In genomic region chr5:55911784-55912653, GRCh38 we compare ENCODE assay signal across 14 cellular contexts.
DNase-seq lines count a peak whose midpoint lies in the region; TF ChIP-seq lines count a peak whose summit lies in the region.
"Had no signal": no experiment of that assay in that cellular context is flagged by ENCODE, and none has a peak within 500 bp of the region (broad histone marks: within the 10 kb centered on the region; RNA-seq: fewer than 3 reads in every experiment).

No MANE protein-coding gene starts in this region.

- TF ChIP-seq EP300 in stomach (IDR thresholded peaks at IDR 0.05), result no peak

- H3K4me3 ChIP-seq in Karpas-422 (ENCODE audit: low read length), result no peak overlapping the region
- H3K4me3 ChIP-seq in adipocyte (ENCODE audit: low read length), result no peak overlapping the region
- no peak overlapping the region for H3K4me3 ChIP-seq in stomach
- H3K4me3 ChIP-seq: esophagus muscularis mucosa, thoracic aorta had no signal

- no peak overlapping the region for H2AFZ ChIP-seq in Karpas-422 (ENCODE audit: low read length)

- WGBS in stomach, 5 donors, result 80 to 87% (median 81%) methylated on average over 2 of the region's 2 CpGs

- H4K20me1 ChIP-seq in Karpas-422 (ENCODE audit: insufficient read depth, low read depth, low read length), result no peaks in the 10 kb centered on the region

- peaks cover 2% of the 10 kb centered on the region for H3K36me3 Mint-ChIP-seq in activated T-helper 1 cell treated with anti-CD3 and anti-CD28 coated beads, Interleukin-12 subunit alpha, Interleukin-12 subunit beta, Interleukin-2, Interleukin-4 antibody, amounts not matched to agents 30 ng/mL and 10 ng/mL and 1 ng/mL, durations not matched to agents 14 hours and 24 hours and 36 hours (ENCODE audit: low read depth)
- H3K36me3 Mint-ChIP-seq: brain had no signal

- no peaks in the 10 kb centered on the region for H3K9me2 ChIP-seq in Karpas-422 (replicated peaks; ENCODE audit: insufficient read depth, low read length)

- H3K27me3 Mint-ChIP-seq in activated T-helper 1 cell treated with anti-CD3 and anti-CD28 coated beads, Interleukin-12 subunit alpha, Interleukin-12 subunit beta, Interleukin-2, Interleukin-4 antibody, amounts not matched to agents 30 ng/mL and 10 ng/mL and 1 ng/mL, durations not matched to agents 14 hours and 24 hours and 36 hours (ENCODE audit: insufficient read depth), result peaks cover 3% of the 10 kb centered on the region

- H3K9me3 ChIP-seq in Karpas-422 (ENCODE audit: low read length), result no peaks in the 10 kb centered on the region
- H3K9me3 ChIP-seq in adipocyte (ENCODE audit: control insufficient read depth, low read length), result no peaks in the 10 kb centered on the region
- H3K9me3 ChIP-seq in stomach, result no peaks in the 10 kb centered on the region
- H3K9me3 ChIP-seq: esophagus muscularis mucosa, thoracic aorta had no signal

- H3K4me3 Mint-ChIP-seq in activated T-helper 1 cell treated with anti-CD3 and anti-CD28 coated beads, Interleukin-12 subunit alpha, Interleukin-12 subunit beta, Interleukin-2, Interleukin-4 antibody, amounts not matched to agents 30 ng/mL and 10 ng/mL and 1 ng/mL, durations not matched to agents 14 hours and 24 hours and 36 hours, result no peak overlapping the region
- H3K4me3 Mint-ChIP-seq: brain had no signal

- H3K4me1 Mint-ChIP-seq in activated T-helper 1 cell treated with anti-CD3 and anti-CD28 coated beads, Interleukin-12 subunit alpha, Interleukin-12 subunit beta, Interleukin-2, Interleukin-4 antibody, amounts not matched to agents 30 ng/mL and 10 ng/mL and 1 ng/mL, durations not matched to agents 14 hours and 24 hours and 36 hours (ENCODE audit: low read depth), result peaks cover 11% of the 10 kb centered on the region
- H3K4me1 Mint-ChIP-seq: brain had no signal

- H3K4me2 ChIP-seq in Karpas-422 (ENCODE audit: low read depth, low read length, poor library complexity, severe bottlenecking), result no peak overlapping the region

- H3K9ac ChIP-seq in Karpas-422 (ENCODE audit: low read length) (no peak overlapping the region), adipocyte (ENCODE audit: low read length) (peak overlapping the region; percentile 81)

- intact Hi-C loops in activated T-helper 1 cell treated with anti-CD3 and anti-CD28 coated beads, Interleukin-12 subunit alpha, Interleukin-12 subunit beta, Interleukin-2, Interleukin-4 antibody, amounts not matched to agents 30 ng/mL and 10 ng/mL and 1 ng/mL, durations not matched to agents 14 hours and 24 hours and 36 hours (cut with micrococcal nuclease), result no loop called here
- intact Hi-C loops in stomach (cut with DNase I; ENCODE audit: low total_unique reads), result no loop called here

- H3K4me1 ChIP-seq in Karpas-422 (ENCODE audit: low read length), result no peaks in the 10 kb centered on the region
- H3K4me1 ChIP-seq in adipocyte (ENCODE audit: control insufficient read depth, insufficient read depth, low read length), result peaks cover 15% of the 10 kb centered on the region
- H3K4me1 ChIP-seq in stomach, result no peaks in the 10 kb centered on the region
- H3K4me1 ChIP-seq: esophagus muscularis mucosa had no signal

- peak; percentile 22 for DNase-seq in EH (ENCODE audit: low read depth)
- peak; percentile 31 for DNase-seq in Karpas-422
- DNase-seq in adipocyte (ENCODE audit: low read depth), result peak; percentile 72
- DNase-seq in iris pigment epithelial cell (ENCODE audit: low read depth), result peak; percentile 28
- no peak for DNase-seq in activated T-helper 1 cell treated with anti-CD3 and anti-CD28 coated beads, Interleukin-12 subunit alpha, Interleukin-12 subunit beta, Interleukin-2, Interleukin-4 antibody, amounts not matched to agents 30 ng/mL and 10 ng/mL and 1 ng/mL, durations not matched to agents 14 hours and 24 hours and 36 hours (ENCODE audit: low spot score)
- no peak for DNase-seq in stomach
- DNase-seq in NCI-H1694 treated with DMSO at 0.1 percent for 48 hours (lab: John Stamatoyannopoulos, UW), result no peak
- DNase-seq: activated gamma-delta T cell, NCI-H1417, WERI-Rb-1 had no signal

- H3K27ac ChIP-seq in Karpas-422 (ENCODE audit: low read length) (no peak overlapping the region), stomach (no peak overlapping the region)
- H3K27ac ChIP-seq: C4-2B, esophagus muscularis mucosa, thoracic aorta, WERI-Rb-1 had no signal

- H3K9me3 Mint-ChIP-seq in activated T-helper 1 cell treated with anti-CD3 and anti-CD28 coated beads, Interleukin-12 subunit alpha, Interleukin-12 subunit beta, Interleukin-2, Interleukin-4 antibody, amounts not matched to agents 30 ng/mL and 10 ng/mL and 1 ng/mL, durations not matched to agents 14 hours and 24 hours and 36 hours, result no peaks in the 10 kb centered on the region
- H3K9me3 Mint-ChIP-seq: brain had no signal

- no peaks in the 10 kb centered on the region for H3K36me3 ChIP-seq in Karpas-422 (ENCODE audit: insufficient read depth, low read length)
- no peaks in the 10 kb centered on the region for H3K36me3 ChIP-seq in adipocyte (ENCODE audit: control insufficient read depth, insufficient read depth, low read length, severe bottlenecking)
- no peaks in the 10 kb centered on the region for H3K36me3 ChIP-seq in stomach
- H3K36me3 ChIP-seq: esophagus muscularis mucosa, thoracic aorta, WERI-Rb-1 had no signal

- H3K27me3 ChIP-seq in Karpas-422 (ENCODE audit: low read length) (no peaks in the 10 kb centered on the region), adipocyte (replicated peaks; ENCODE audit: control insufficient read depth, insufficient read depth, low read length) (no peaks in the 10 kb centered on the region), stomach (no peaks in the 10 kb centered on the region)
- H3K27me3 ChIP-seq: esophagus muscularis mucosa had no signal

- no peak for TF ChIP-seq CTCF in stomach (IDR thresholded peaks at IDR 0.05)

- H3K27ac Mint-ChIP-seq in activated T-helper 1 cell treated with anti-CD3 and anti-CD28 coated beads, Interleukin-12 subunit alpha, Interleukin-12 subunit beta, Interleukin-2, Interleukin-4 antibody, amounts not matched to agents 30 ng/mL and 10 ng/mL and 1 ng/mL, durations not matched to agents 14 hours and 24 hours and 36 hours, result no peak overlapping the region
- H3K27ac Mint-ChIP-seq: brain had no signal

- no peaks in the 10 kb centered on the region for H3K79me2 ChIP-seq in Karpas-422 (ENCODE audit: low read length)

- TF ChIP-seq POLR2A in stomach (IDR thresholded peaks at IDR 0.05), result no peak

Comparison
In these comparisons a context has a peak if more than half of its experiments do, and no peak if none do; other contexts are left out.
1. DNase-seq: peak in EH (single experiment), Karpas-422 (single experiment), adipocyte (single experiment) and iris pigment epithelial cell (single experiment); none in activated T-helper 1 cell treated with anti-CD3 and anti-CD28 coated beads, Interleukin-12 subunit alpha, Interleukin-12 subunit beta, Interleukin-2, Interleukin-4 antibody, amounts not matched to agents 30 ng/mL and 10 ng/mL and 1 ng/mL, durations not matched to agents 14 hours and 24 hours and 36 hours (single experiment), stomach (single experiment) and NCI-H1694 treated with DMSO at 0.1 percent for 48 hours (single experiment).